In genomic region chr3:72666444-72666755, GRCh38 we compare ENCODE assay signal across 8 cellular contexts.
"Had no signal": no experiment of that assay in that cellular context is flagged by ENCODE, and none has a peak within 500 bp of the region (broad histone marks: within the 10 kb centered on the region; RNA-seq: fewer than 3 reads in every experiment).

No MANE protein-coding gene starts in this region.

- H3K4me1 ChIP-seq: adrenal gland had no signal

- H3K36me3 ChIP-seq: adrenal gland had no signal

- DNase-seq: cortex of kidney, NCI-H1105, NCI-H1436, NCI-H1694 treated with DMSO at 0.1 percent for 48 hours, NCI-H2029 treated with DMSO at 0.1 percent for 48 hours, NCI-H510A treated with DMSO at 0.1 percent for 48 hours, SHP77 treated with DMSO at 0.1 percent for 48 hours had no signal

- H3K27ac ChIP-seq: adrenal gland had no signal

- H3K4me3 ChIP-seq: adrenal gland had no signal

- H3K27me3 ChIP-seq: adrenal gland had no signal

- H3K9me3 ChIP-seq: adrenal gland had no signal
